19 cellular contexts compared by ENCODE assay signal in the genomic region with DNA sequence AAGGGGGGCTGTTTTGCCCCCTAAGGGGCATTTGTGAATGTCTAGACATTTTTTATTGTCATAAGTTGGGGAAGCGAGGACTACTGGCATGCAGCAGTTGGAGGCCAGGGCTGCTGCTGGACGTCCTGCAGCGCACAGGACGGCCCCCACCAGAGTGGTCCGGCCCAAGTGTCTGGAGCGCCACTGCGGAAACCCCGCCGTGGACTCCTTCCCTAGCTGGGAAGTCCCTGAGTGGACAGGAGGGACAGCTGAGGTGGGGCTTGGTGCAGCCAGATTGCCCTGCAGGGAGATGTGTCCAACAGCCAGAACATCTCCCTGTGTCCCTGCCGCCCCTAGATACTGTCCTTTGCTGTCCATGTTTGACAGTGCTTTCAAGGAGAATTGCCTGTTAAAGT. TPM values are rescaled to one million over a fixed set of nuclear protein-coding genes. Genes with fewer than 3 reads are reported as not detected.
DNase-seq lines count a peak whose midpoint lies in the region; ATAC-seq, FAIRE-seq and TF ChIP-seq lines count a peak whose summit lies in the region.
"Had no signal": no experiment of that assay in that cellular context is flagged by ENCODE, and none has a peak within 500 bp of the region (broad histone marks: within the 10 kb centered on the region; RNA-seq: fewer than 3 reads in every experiment).

No MANE protein-coding gene starts in this region.

- H3K27ac ChIP-seq in hepatocyte (peak overlapping the region; percentile 90), rectal smooth muscle tissue (ENCODE audit: low read depth, low read length) (peak overlapping the region; percentile 90), transverse colon (peak overlapping the region in 2 of 4 donors; percentile 89 to 93), vagina (no peak overlapping the region)

- CTCF ChIA-PET in Calu3 (lab: Charles Lee): interaction anchor here (2.5 kb wide), 1 partner anchor 30 kb away, joined by 23 read pairs; no protein-coding TSS in a partner anchor
- CTCF ChIA-PET in WTC11 (lab: Charles Lee): interaction anchor here (0.6 to 12.2 kb wide), 4 partner anchors 13 to 595 kb away, joined by 3 to 455 read pairs (median 24); no protein-coding TSS in a partner anchor

- TF ChIP-seq EP300 in transverse colon (IDR thresholded peaks at IDR 0.05; ENCODE audit: low read depth): no peak

- no peak for ATAC-seq in WTC11
- ATAC-seq in activated T-cell treated with anti-CD3 and anti-CD28 coated beads, Interleukin-2, amount 50 U/mL, for 72 hours (replicated peaks in 1 of 2): no peak
- ATAC-seq: activated CD8-positive, alpha-beta T cell treated with anti-CD3 and anti-CD28 coated beads, Interleukin-2, amount 10 ng/mL, durations not matched to agents 7 days and 5 days had no signal

- no peaks in the 10 kb centered on the region for H3K9me3 ChIP-seq in hepatocyte (ENCODE audit: low read depth)
- H3K9me3 ChIP-seq in transverse colon: no peaks in the 10 kb centered on the region
- no peaks in the 10 kb centered on the region for H3K9me3 ChIP-seq in vagina

- H3K9me2 ChIP-seq in hepatocyte (replicated peaks; ENCODE audit: insufficient read depth): no peaks in the 10 kb centered on the region

- no peak overlapping the region for H3K9ac ChIP-seq in rectal smooth muscle tissue (ENCODE audit: low read length)

- H3K27ac Mint-ChIP-seq in Calu3 (ENCODE audit: unreplicated experiment) (peak overlapping the region; percentile 22), WTC11 (peak overlapping the region; percentile 47; the same call in 1 of the 2 replicates)
- H3K27ac Mint-ChIP-seq in activated T-cell treated with anti-CD3 and anti-CD28 coated beads, Interleukin-2, amount 50 U/mL, for 72 hours: no peak overlapping the region
- H3K27ac Mint-ChIP-seq: activated B cell treated with CpG ODN at 0.5 μM for 24 hours; activated CD8-positive, alpha-beta T cell treated with anti-CD3 and anti-CD28 coated beads, Interleukin-2, amount 10 ng/mL, durations not matched to agents 7 days and 5 days; activated naive CD8-positive, alpha-beta T cell treated with anti-CD3 and anti-CD28 coated beads, Interleukin-2, amount 10 ng/mL, durations not matched to agents 7 days and 5 days; IgD-negative memory B cell; stimulated activated naive CD8-positive, alpha-beta T cell treated with anti-CD3 and anti-CD28 coated beads, Interleukin-15, Interleukin-2, amounts not matched to agents 100 ng/mL and 50 ng/mL, for 24 hours; T-helper 1 cell treated with Interleukin-12 subunit alpha and Interleukin-12 subunit beta and Interleukin-4 antibody, amounts not matched to agents 30 μg/mL and 1 μg/mL, for 36 hours had no signal

- peaks cover 25% of the 10 kb centered on the region for H4K20me1 ChIP-seq in hepatocyte (ENCODE audit: insufficient read depth, poor library complexity, severe bottlenecking)

- DNase-seq in Calu3: no peak
- DNase-seq in WTC11 (ENCODE audit: low spot score): no peak
- DNase-seq in hepatocyte (ENCODE audit: low spot score): peak; percentile 19
- DNase-seq in activated T-cell treated with anti-CD3 and anti-CD28 coated beads, Interleukin-2, amount 50 U/mL, for 72 hours: no peak
- no peak for DNase-seq in transverse colon
- DNase-seq in vagina (ENCODE audit: extremely low spot score in 2 of 2): no peak
- DNase-seq in RCC 7860 (ENCODE audit: low spot score): no peak
- DNase-seq: activated B cell treated with CpG ODN at 0.5 μM for 24 hours; activated CD8-positive, alpha-beta T cell treated with anti-CD3 and anti-CD28 coated beads, Interleukin-2, amount 10 ng/mL, durations not matched to agents 7 days and 5 days; activated naive CD8-positive, alpha-beta T cell treated with anti-CD3 and anti-CD28 coated beads, Interleukin-2, amount 10 ng/mL, durations not matched to agents 7 days and 5 days; effector CD4-positive, alpha-beta T cell; mesendoderm; NCI-H187; NCI-H510A treated with DMSO at 0.1 percent for 48 hours; SIG-M5 had no signal

- H3K4me1 Mint-ChIP-seq in Calu3 (ENCODE audit: low read depth, unreplicated experiment) (peaks cover 5% of the 10 kb centered on the region), WTC11 (peaks cover 18% of the 10 kb centered on the region)
- H3K4me1 Mint-ChIP-seq in activated T-cell treated with anti-CD3 and anti-CD28 coated beads, Interleukin-2, amount 50 U/mL, for 72 hours (ENCODE audit: low read depth): peaks cover 16% of the 10 kb centered on the region

- no TSS peak for BruUV-seq in Calu3 (replicated peaks; lab: Mats Ljungman, UMichigan)

- no peak for TF ChIP-seq CTCF in Calu3 (IDR thresholded peaks at IDR 0.05; ENCODE audit: unreplicated experiment)
- no peak for TF ChIP-seq CTCF in WTC11 (IDR thresholded peaks at IDR 0.05)
- no peak for TF ChIP-seq CTCF in hepatocyte (IDR thresholded peaks at IDR 0.05; ENCODE audit: poor library complexity)
- TF ChIP-seq CTCF in transverse colon (IDR thresholded peaks at IDR 0.05): no peak
- no peak for TF ChIP-seq CTCF in vagina (IDR thresholded peaks at IDR 0.05)

- H2AFZ ChIP-seq in hepatocyte: no peak overlapping the region

- H3K27me3 Mint-ChIP-seq in Calu3 (ENCODE audit: unreplicated experiment) (no peaks in the 10 kb centered on the region), WTC11 (ENCODE audit: low read depth) (no peaks in the 10 kb centered on the region)
- H3K27me3 Mint-ChIP-seq in activated T-cell treated with anti-CD3 and anti-CD28 coated beads, Interleukin-2, amount 50 U/mL, for 72 hours (ENCODE audit: low read depth): no peaks in the 10 kb centered on the region
- H3K27me3 Mint-ChIP-seq: activated B cell treated with CpG ODN at 0.5 μM for 24 hours; activated naive CD8-positive, alpha-beta T cell treated with anti-CD3 and anti-CD28 coated beads, Interleukin-2, amount 10 ng/mL, durations not matched to agents 7 days and 5 days had no signal

- H3K4me2 ChIP-seq in hepatocyte: no peak overlapping the region

- H3K36me3 Mint-ChIP-seq in Calu3 (ENCODE audit: insufficient read depth, unreplicated experiment): peaks cover 43% of the 10 kb centered on the region
- H3K36me3 Mint-ChIP-seq in WTC11: peaks cover 12% of the 10 kb centered on the region
- H3K36me3 Mint-ChIP-seq in activated T-cell treated with anti-CD3 and anti-CD28 coated beads, Interleukin-2, amount 50 U/mL, for 72 hours (ENCODE audit: insufficient read depth in 2 of 2): no peaks in the 10 kb centered on the region
- H3K36me3 Mint-ChIP-seq: activated naive CD8-positive, alpha-beta T cell treated with anti-CD3 and anti-CD28 coated beads, Interleukin-2, amount 10 ng/mL, durations not matched to agents 7 days and 5 days; IgD-negative memory B cell had no signal

- H3K4me3 Mint-ChIP-seq in Calu3 (ENCODE audit: low read depth, unreplicated experiment) (no peak overlapping the region), WTC11 (no peak overlapping the region)
- H3K4me3 Mint-ChIP-seq in activated T-cell treated with anti-CD3 and anti-CD28 coated beads, Interleukin-2, amount 50 U/mL, for 72 hours: no peak overlapping the region
- H3K4me3 Mint-ChIP-seq: activated B cell treated with CpG ODN at 0.5 μM for 24 hours; activated CD8-positive, alpha-beta T cell treated with anti-CD3 and anti-CD28 coated beads, Interleukin-2, amount 10 ng/mL, durations not matched to agents 7 days and 5 days; activated naive CD8-positive, alpha-beta T cell treated with anti-CD3 and anti-CD28 coated beads, Interleukin-2, amount 10 ng/mL, durations not matched to agents 7 days and 5 days; IgD-negative memory B cell; stimulated activated naive CD8-positive, alpha-beta T cell treated with anti-CD3 and anti-CD28 coated beads, Interleukin-15, Interleukin-2, amounts not matched to agents 100 ng/mL and 50 ng/mL, for 24 hours; T-helper 1 cell treated with Interleukin-12 subunit alpha and Interleukin-12 subunit beta and Interleukin-4 antibody, amounts not matched to agents 30 μg/mL and 1 μg/mL, for 36 hours had no signal

- WGBS in hepatocyte (ENCODE audit: low lambda C conversion rate, missing lambda C conversion rate): 85% methylated on average over 10 of the region's 10 CpGs
- 87% methylated on average over 10 of the region's 10 CpGs; no CpG with 5 or more reads in 1 of the 2 donors for WGBS in transverse colon (ENCODE audit: low coverage in 1 of 2), 2 donors

- H3K36me3 ChIP-seq in hepatocyte (replicated peaks; ENCODE audit: insufficient read depth, low read depth) (no peaks in the 10 kb centered on the region), rectal smooth muscle tissue (ENCODE audit: control insufficient read depth, insufficient read depth, low read length) (peaks cover 4% of the 10 kb centered on the region), transverse colon (peaks cover 0 to 4% (median 0%) of the 10 kb centered on the region in 4 donors), vagina (no peaks in the 10 kb centered on the region)

- TF ChIP-seq POLR2A in transverse colon (IDR thresholded peaks at IDR 0.05) (no peak), vagina (IDR thresholded peaks at IDR 0.05) (no peak)

- in situ Hi-C loops in transverse colon (cut with MboI; ENCODE audit: low pct_ligation_motif_present in 1 of 4, low pct_unique_long_range_greater_than_20kb in 1 of 4, low sequenced_read_pairs in 3 of 4): no loop called here

- H3K4me3 ChIP-seq in hepatocyte: no peak overlapping the region
- H3K4me3 ChIP-seq in rectal smooth muscle tissue (ENCODE audit: low read length): no peak overlapping the region
- no peak overlapping the region for H3K4me3 ChIP-seq in transverse colon
- no peak overlapping the region for H3K4me3 ChIP-seq in vagina

- intact Hi-C loops in Calu3 (cut with micrococcal nuclease; ENCODE audit: unreplicated experiment): no loop called here
- intact Hi-C loops in transverse colon (cut with DNase I; ENCODE audit: low total_unique reads): no loop called here
- intact Hi-C loops in vagina (cut with DNase I): no loop called here

- H3K79me2 ChIP-seq in hepatocyte: peaks cover 18% of the 10 kb centered on the region

- no peaks in the 10 kb centered on the region for H3K27me3 ChIP-seq in hepatocyte
- H3K27me3 ChIP-seq in rectal smooth muscle tissue (ENCODE audit: control insufficient read depth, insufficient read depth, low read length): no peaks in the 10 kb centered on the region
- H3K27me3 ChIP-seq in transverse colon: peaks cover 5% of the 10 kb centered on the region
- H3K27me3 ChIP-seq in vagina: no peaks in the 10 kb centered on the region

- H3K4me1 ChIP-seq in hepatocyte (ENCODE audit: insufficient read depth): peaks cover 25% of the 10 kb centered on the region
- peaks cover 42% of the 10 kb centered on the region for H3K4me1 ChIP-seq in rectal smooth muscle tissue (ENCODE audit: control insufficient read depth, insufficient read depth, low read length)
- peaks cover 36 to 60% (median 45%) of the 10 kb centered on the region in 4 donors for H3K4me1 ChIP-seq in transverse colon
- peaks cover 68% of the 10 kb centered on the region for H3K4me1 ChIP-seq in vagina

- POLR2A ChIA-PET in WTC11 (lab: Charles Lee): interaction anchor here (8.3 kb wide), 1 partner anchor 25 kb away, joined by 65 read pairs; no protein-coding TSS in a partner anchor

- no peak for FAIRE-seq in RCC 7860 (lab: Jason Lieb, UNC)

- no peaks in the 10 kb centered on the region for H3K9me3 Mint-ChIP-seq in Calu3 (ENCODE audit: low read depth, unreplicated experiment)
- H3K9me3 Mint-ChIP-seq in WTC11: no peaks in the 10 kb centered on the region
- no peaks in the 10 kb centered on the region for H3K9me3 Mint-ChIP-seq in activated T-cell treated with anti-CD3 and anti-CD28 coated beads, Interleukin-2, amount 50 U/mL, for 72 hours
- H3K9me3 Mint-ChIP-seq: activated B cell treated with CpG ODN at 0.5 μM for 24 hours; activated naive CD8-positive, alpha-beta T cell treated with anti-CD3 and anti-CD28 coated beads, Interleukin-2, amount 10 ng/mL, durations not matched to agents 7 days and 5 days; IgD-negative memory B cell; stimulated activated naive CD8-positive, alpha-beta T cell treated with anti-CD3 and anti-CD28 coated beads, Interleukin-15, Interleukin-2, amounts not matched to agents 100 ng/mL and 50 ng/mL, for 24 hours; T-helper 1 cell treated with Interleukin-12 subunit alpha and Interleukin-12 subunit beta and Interleukin-4 antibody, amounts not matched to agents 30 μg/mL and 1 μg/mL, for 36 hours had no signal

RNA-seq across cellular contexts. Expression of a gene that starts 5.5 kb away (rescaled TPM):
- total RNA-seq in Calu3 (2022) (27.0 and 28.2 TPM in 2 replicates), WTC11 (2021) (529 to 555 TPM (median 531 TPM) in 3 replicates), hepatocyte (523 and 682 TPM in 2 replicates), transverse colon (1,000 to 10,000 TPM in 3 of 4 donors, 100 to 1,000 TPM in 1; 504 to 5,877 (median 3,263) TPM), vagina (179 TPM)
- polyA plus RNA-seq in hepatocyte: 2,788 and 2,829 TPM in 2 replicates
- total RNA-seq in activated T-cell treated with anti-CD3 and anti-CD28 coated beads, Interleukin-2, amount 50 U/mL, for 72 hours: 1 to 10 TPM; 7.0 to 9.5 TPM

RNA-seq across cellular contexts. Expression of a gene that starts 11.8 kb away (rescaled TPM):
- total RNA-seq in Calu3 (2022): 25.9 and 28.0 TPM in 2 replicates
- total RNA-seq in WTC11 (2021): 11.8 to 15.5 TPM (median 12.3 TPM) in 3 replicates
- 8.2 and 8.9 TPM in 2 replicates for total RNA-seq in hepatocyte
- 13.2 and 15.0 TPM in 2 replicates for polyA plus RNA-seq in hepatocyte
- 1 to 10 TPM; 6.3 to 8.4 TPM for total RNA-seq in activated T-cell treated with anti-CD3 and anti-CD28 coated beads, Interleukin-2, amount 50 U/mL, for 72 hours
- total RNA-seq in transverse colon: 10 to 100 TPM; 12.2 to 38.2 (median 14.1) TPM
- 17.7 TPM for total RNA-seq in vagina

RNA-seq across cellular contexts. Expression of a gene that starts 45.3 kb away (rescaled TPM):
- 36.5 and 38.4 TPM in 2 replicates for total RNA-seq in Calu3 (2022)
- 23.9 to 29.2 TPM (median 24.8 TPM) in 3 replicates for total RNA-seq in WTC11 (2021)
- 25.8 and 27.4 TPM in 2 replicates for total RNA-seq in hepatocyte
- polyA plus RNA-seq in hepatocyte: 11.7 and 13.9 TPM in 2 replicates
- total RNA-seq in activated T-cell treated with anti-CD3 and anti-CD28 coated beads, Interleukin-2, amount 50 U/mL, for 72 hours: 10 to 100 TPM; 29.3 TPM
- total RNA-seq in transverse colon: 10 to 100 TPM; 10.8 to 26.3 (median 23.9) TPM
- total RNA-seq in vagina: 21.6 TPM

RNA-seq across cellular contexts. Expression of a gene that starts 45.6 kb away (rescaled TPM):
- total RNA-seq in Calu3 (2022): 29.1 and 37.2 TPM in 2 replicates
- 34.7 to 36.7 TPM (median 36.4 TPM) in 3 replicates for total RNA-seq in WTC11 (2021)
- total RNA-seq in hepatocyte: 58.7 and 59.1 TPM in 2 replicates
- 68.2 and 71.5 TPM in 2 replicates for polyA plus RNA-seq in hepatocyte
- 10 to 100 TPM; 40.0 to 47.8 TPM for total RNA-seq in activated T-cell treated with anti-CD3 and anti-CD28 coated beads, Interleukin-2, amount 50 U/mL, for 72 hours
- total RNA-seq in transverse colon: 10 to 100 TPM in 2 of 4 donors, 1 to 10 TPM in 1, not detected in 1; 1.5 to 17.1 (median 15.2) TPM
- 17.2 TPM for total RNA-seq in vagina
